9 cellular contexts compared by ENCODE assay signal in the genomic region with DNA sequence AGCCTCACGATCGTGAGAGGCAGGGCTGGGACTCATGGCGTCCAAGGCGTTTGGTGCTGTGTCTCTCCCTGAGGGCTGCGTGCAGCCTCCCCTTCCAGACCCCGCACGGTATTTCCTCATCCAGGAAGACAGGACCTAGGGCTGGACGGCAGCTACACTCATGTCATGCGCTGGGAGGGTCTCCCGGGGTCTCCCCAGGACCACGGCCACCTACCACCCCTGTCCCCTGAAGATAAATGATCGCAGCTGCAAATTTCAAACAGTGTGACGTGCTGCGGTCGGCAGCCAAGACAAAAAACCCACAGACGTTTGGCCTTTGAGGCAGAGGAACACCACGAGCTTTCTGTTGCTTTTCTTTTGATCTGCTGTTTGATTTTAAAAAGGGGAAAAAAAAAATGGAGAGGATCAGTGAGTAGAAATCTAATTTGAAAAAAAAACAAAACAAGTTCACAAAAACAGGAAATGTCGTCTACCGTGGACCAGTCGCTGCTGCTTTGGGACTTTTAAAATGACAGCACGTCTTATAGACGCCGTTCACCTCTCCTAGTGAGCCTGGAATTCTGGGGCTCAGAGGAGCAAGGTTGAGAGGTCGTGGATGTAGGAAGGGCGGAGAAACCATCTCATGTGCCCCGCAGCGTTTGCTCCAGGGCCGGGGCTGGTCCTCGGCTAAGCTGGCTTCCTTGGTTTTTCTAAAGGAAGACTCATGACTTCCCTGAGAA.
A peak's percentile ranks its signal among the peaks of the same experiment; 100 is the strongest.
DNase-seq lines count a peak whose midpoint lies in the region; ATAC-seq, FAIRE-seq and TF ChIP-seq lines count a peak whose summit lies in the region.
"Had no signal": no experiment of that assay in that cellular context is flagged by ENCODE, and none has a peak within 500 bp of the region (broad histone marks: within the 10 kb centered on the region; RNA-seq: fewer than 3 reads in every experiment).

No MANE protein-coding gene starts in this region.

- FAIRE-seq in GM19239 (lab: Jason Lieb, UNC) = peak; percentile 87
- FAIRE-seq: keratinocyte had no signal

- H3K36me3 ChIP-seq in brain microvascular endothelial cell (replicated peaks) (no peaks in the 10 kb centered on the region), muscle layer of duodenum (ENCODE audit: control insufficient read depth in 1 of 2, insufficient read depth in 2 of 2, low read length in 2 of 2) (no peaks in the 10 kb centered on the region)

- no peaks in the 10 kb centered on the region for H3K27me3 ChIP-seq in brain microvascular endothelial cell (replicated peaks)
- H3K27me3 ChIP-seq in muscle layer of duodenum (ENCODE audit: low read depth, low read length) = no peaks in the 10 kb centered on the region

- no peaks in the 10 kb centered on the region for H3K27me3 Mint-ChIP-seq in T-helper 2 cell treated with Interferon-gamma antibody and Interleukin-4, amounts not matched to agents 5 μg/mL and 100 μg/mL, for 36 hours (ENCODE audit: low read depth)
- H3K27me3 Mint-ChIP-seq in stimulated activated naive CD8-positive, alpha-beta T cell treated with anti-CD3 and anti-CD28 coated beads, Interleukin-15, amount 100 ng/mL, for 72 hours = no peaks in the 10 kb centered on the region

- H3K4me3 ChIP-seq in brain microvascular endothelial cell (ENCODE audit: low read depth, low read length) (peak overlapping the region; percentile 36), muscle layer of duodenum (ENCODE audit: low read depth in 1 of 2, low read length in 2 of 2) (peak overlapping the region; percentile 49 to 55)

- ATAC-seq in stimulated activated naive CD8-positive, alpha-beta T cell treated with anti-CD3 and anti-CD28 coated beads, Interleukin-15, amount 100 ng/mL, for 72 hours = peak; percentile 86
- ATAC-seq in HG02885 (IDR thresholded peaks at IDR 0.05; ENCODE audit: poor library complexity, unreplicated experiment) = no peak

- peaks cover 15% of the 10 kb centered on the region for H3K36me3 Mint-ChIP-seq in T-helper 2 cell treated with Interferon-gamma antibody and Interleukin-4, amounts not matched to agents 5 μg/mL and 100 μg/mL, for 36 hours (ENCODE audit: low read depth)

- TF ChIP-seq CTCF in brain microvascular endothelial cell (IDR thresholded peaks at IDR 0.05; ENCODE audit: low read depth, low read length, missing control alignments) = no peak

- H3K9me3 ChIP-seq in muscle layer of duodenum (ENCODE audit: control insufficient read depth in 1 of 2, low read length in 2 of 2) = no peaks in the 10 kb centered on the region

- peak overlapping the region; percentile 85 for H3K27ac Mint-ChIP-seq in T-helper 2 cell treated with Interferon-gamma antibody and Interleukin-4, amounts not matched to agents 5 μg/mL and 100 μg/mL, for 36 hours
- H3K27ac Mint-ChIP-seq in stimulated activated naive CD8-positive, alpha-beta T cell treated with anti-CD3 and anti-CD28 coated beads, Interleukin-15, amount 100 ng/mL, for 72 hours = peak overlapping the region; percentile 96 to 97

- DNase-seq in GM19239 (ENCODE audit: insufficient read length, low spot score) (peak; percentile 42), brain microvascular endothelial cell (peak; percentile 52), SHP77 (lab: John Stamatoyannopoulos, UW) (no peak), NCI-H2196 treated with DMSO at 0.1 percent for 48 hours (lab: John Stamatoyannopoulos, UW; ENCODE audit: unreplicated experiment) (no peak)
- peak; percentile 68 for DNase-seq in T-helper 2 cell treated with Interferon-gamma antibody and Interleukin-4, amounts not matched to agents 5 μg/mL and 100 μg/mL, for 36 hours (ENCODE audit: low spot score)
- peak; percentile 63 to 75 for DNase-seq in stimulated activated naive CD8-positive, alpha-beta T cell treated with anti-CD3 and anti-CD28 coated beads, Interleukin-15, amount 100 ng/mL, for 72 hours

- H3K9me3 Mint-ChIP-seq in T-helper 2 cell treated with Interferon-gamma antibody and Interleukin-4, amounts not matched to agents 5 μg/mL and 100 μg/mL, for 36 hours = no peaks in the 10 kb centered on the region
- H3K9me3 Mint-ChIP-seq in stimulated activated naive CD8-positive, alpha-beta T cell treated with anti-CD3 and anti-CD28 coated beads, Interleukin-15, amount 100 ng/mL, for 72 hours = no peaks in the 10 kb centered on the region

- peaks cover 0 to 35% of the 10 kb centered on the region in 2 donors for H3K4me1 ChIP-seq in muscle layer of duodenum (ENCODE audit: control insufficient read depth in 1 of 2, insufficient read depth in 2 of 2, low read length in 2 of 2)

- in situ Hi-C loops in brain microvascular endothelial cell (cut with HindIII; ENCODE audit: low pct_ligation_motif_present, low sequenced_read_pairs) = no loop called here

- peak overlapping the region; percentile 74 for H3K4me3 Mint-ChIP-seq in T-helper 2 cell treated with Interferon-gamma antibody and Interleukin-4, amounts not matched to agents 5 μg/mL and 100 μg/mL, for 36 hours
- peak overlapping the region; percentile 82 to 85 for H3K4me3 Mint-ChIP-seq in stimulated activated naive CD8-positive, alpha-beta T cell treated with anti-CD3 and anti-CD28 coated beads, Interleukin-15, amount 100 ng/mL, for 72 hours

- peaks cover 53% of the 10 kb centered on the region for H3K4me1 Mint-ChIP-seq in T-helper 2 cell treated with Interferon-gamma antibody and Interleukin-4, amounts not matched to agents 5 μg/mL and 100 μg/mL, for 36 hours (ENCODE audit: low read depth)
- H3K4me1 Mint-ChIP-seq in stimulated activated naive CD8-positive, alpha-beta T cell treated with anti-CD3 and anti-CD28 coated beads, Interleukin-15, amount 100 ng/mL, for 72 hours = peaks cover 76% of the 10 kb centered on the region

- peak overlapping the region; percentile 35 for H3K27ac ChIP-seq in brain microvascular endothelial cell
- peak overlapping the region; percentile 71 for H3K27ac ChIP-seq in muscle layer of duodenum (ENCODE audit: low read length)

Comparison
In these comparisons a context has a peak if more than half of its experiments do, and no peak if none do; other contexts are left out.
1. DNase-seq: peak in GM19239 (single experiment), T-helper 2 cell treated with Interferon-gamma antibody and Interleukin-4, amounts not matched to agents 5 μg/mL and 100 μg/mL, for 36 hours (single experiment), brain microvascular endothelial cell (single experiment) and stimulated activated naive CD8-positive, alpha-beta T cell treated with anti-CD3 and anti-CD28 coated beads, Interleukin-15, amount 100 ng/mL, for 72 hours (2 of 2); none in SHP77 (0 of 2) and NCI-H2196 treated with DMSO at 0.1 percent for 48 hours (single experiment).